ENCODE assay signal across 8 cellular contexts in genomic region chr9:112097712-112098688, GRCh38.
DNase-seq lines count a peak whose midpoint lies in the region; ATAC-seq, FAIRE-seq and TF ChIP-seq lines count a peak whose summit lies in the region.

No MANE protein-coding gene starts in this region.

- ATAC-seq in activated T-cell treated with anti-CD3 and anti-CD28 coated beads, Interleukin-2, amount 50 U/mL, for 72 hours (replicated peaks in 1 of 2), result peak; percentile 69 to 78
- no peak for ATAC-seq in GM18858 (IDR thresholded peaks at IDR 0.05; ENCODE audit: unreplicated experiment)

- no peaks in the 10 kb centered on the region for H3K36me3 Mint-ChIP-seq in activated T-cell treated with anti-CD3 and anti-CD28 coated beads, Interleukin-2, amount 50 U/mL, for 72 hours (ENCODE audit: insufficient read depth in 2 of 2)

- no peak overlapping the region for H3K27ac Mint-ChIP-seq in activated T-cell treated with anti-CD3 and anti-CD28 coated beads, Interleukin-2, amount 50 U/mL, for 72 hours

- no peak overlapping the region for H3K4me3 ChIP-seq in Peyer's patch
- H3K4me3 ChIP-seq in fibroblast of pulmonary artery (replicated peaks; ENCODE audit: low read depth, low read length), result no peak overlapping the region
- H3K4me3 ChIP-seq in neutrophil (ENCODE audit: low read depth in 1 of 2, low read length in 1 of 2), result no peak overlapping the region
- H3K4me3 ChIP-seq in thyroid gland (replicated peaks in 1 of 3), result no peak overlapping the region

- no peaks in the 10 kb centered on the region for H3K27me3 Mint-ChIP-seq in activated T-cell treated with anti-CD3 and anti-CD28 coated beads, Interleukin-2, amount 50 U/mL, for 72 hours (ENCODE audit: low read depth)

- intact Hi-C loops in thyroid gland (cut with DNase I), result loop anchor here (5.0 kb wide), 1 partner anchor 264 kb away; no protein-coding TSS in a partner anchor

- H3K9me3 ChIP-seq in Peyer's patch (no peaks in the 10 kb centered on the region), neutrophil (no peaks in the 10 kb centered on the region), thyroid gland (no peaks in the 10 kb centered on the region)

- DNase-seq in GM12891 (ENCODE audit: insufficient read length, low spot score), result peak; percentile 32
- DNase-seq in Kasumi-1 (lab: John Stamatoyannopoulos, UW), result peak; percentile 84 to 87
- DNase-seq in Peyer's patch, result peak in 2 of 3 donors; percentile 64 to 81
- peak; percentile 59 to 80 for DNase-seq in activated T-cell treated with anti-CD3 and anti-CD28 coated beads, Interleukin-2, amount 50 U/mL, for 72 hours
- DNase-seq in fibroblast of pulmonary artery (ENCODE audit: low read depth), result peak; percentile 86
- DNase-seq in thyroid gland, result peak; percentile 31 to 53

- H3K4me3 Mint-ChIP-seq in activated T-cell treated with anti-CD3 and anti-CD28 coated beads, Interleukin-2, amount 50 U/mL, for 72 hours, result no peak overlapping the region

- peaks cover 21% of the 10 kb centered on the region for H3K4me1 Mint-ChIP-seq in activated T-cell treated with anti-CD3 and anti-CD28 coated beads, Interleukin-2, amount 50 U/mL, for 72 hours (ENCODE audit: low read depth)

- H3K27ac ChIP-seq in Peyer's patch, result no peak overlapping the region
- no peak overlapping the region for H3K27ac ChIP-seq in neutrophil
- H3K27ac ChIP-seq in thyroid gland, result no peak overlapping the region

- H3K4me1 ChIP-seq in Peyer's patch (no peaks in the 10 kb centered on the region), neutrophil (ENCODE audit: control insufficient read depth in 1 of 2, insufficient read depth in 1 of 2, low read depth in 1 of 2, low read length in 1 of 2) (no peaks in the 10 kb centered on the region), thyroid gland (no peaks in the 10 kb centered on the region)

- peak; percentile 81 to 94 (median 88) for TF ChIP-seq CTCF in Peyer's patch (IDR thresholded peaks at IDR 0.05)
- peak; percentile 93 for TF ChIP-seq CTCF in fibroblast of pulmonary artery (IDR thresholded peaks at IDR 0.05; ENCODE audit: low read length, missing control alignments)
- TF ChIP-seq CTCF in neutrophil (IDR thresholded peaks at IDR 0.05), result peak; percentile 88
- TF ChIP-seq CTCF in thyroid gland (IDR thresholded peaks at IDR 0.05), result peak; percentile 66 to 94 (median 72)

- H3K36me3 ChIP-seq in Peyer's patch (no peaks in the 10 kb centered on the region), neutrophil (no peaks in the 10 kb centered on the region), thyroid gland (no peaks in the 10 kb centered on the region)

- TF ChIP-seq POLR2A in GM12891 (IDR thresholded peaks at IDR 0.05; ENCODE audit: low read depth, low read length) (no peak), Peyer's patch (IDR thresholded peaks at IDR 0.05) (no peak), thyroid gland (IDR thresholded peaks at IDR 0.05) (no peak)

- 81% methylated on average over 15 of the region's 15 CpGs for WGBS in thyroid gland, 2 donors

- no peaks in the 10 kb centered on the region for H3K9me3 Mint-ChIP-seq in activated T-cell treated with anti-CD3 and anti-CD28 coated beads, Interleukin-2, amount 50 U/mL, for 72 hours

- H3K27me3 ChIP-seq in Peyer's patch (no peaks in the 10 kb centered on the region), neutrophil (no peaks in the 10 kb centered on the region), thyroid gland (no peaks in the 10 kb centered on the region)

- FAIRE-seq in GM12891 (lab: Jason Lieb, UNC), result peak; percentile 75

TF ChIP-seq in GM12891, 5 proteins besides CTCF, POLR2A, EP300 and RAD21:
- TF ChIP-seq SPI1 (IDR thresholded peaks at IDR 0.05; ENCODE audit: low read depth, low read length) (peak; percentile 53), PAX5 (IDR thresholded peaks at IDR 0.05; ENCODE audit: insufficient read depth, low read length, severe bottlenecking) (no peak)

Comparison
In these comparisons a context has a peak if more than half of its experiments do, and no peak if none do; other contexts are left out.
1. DNase-seq: peak in every context shown above with its lines; median percentile 86 in fibroblast of pulmonary artery; 86 in Kasumi-1; 72 in Peyer's patch; 70 in activated T-cell treated with anti-CD3 and anti-CD28 coated beads, Interleukin-2, amount 50 U/mL, for 72 hours; 42 in thyroid gland; 32 in GM12891.